11 cellular contexts compared by ENCODE assay signal in the genomic region with DNA sequence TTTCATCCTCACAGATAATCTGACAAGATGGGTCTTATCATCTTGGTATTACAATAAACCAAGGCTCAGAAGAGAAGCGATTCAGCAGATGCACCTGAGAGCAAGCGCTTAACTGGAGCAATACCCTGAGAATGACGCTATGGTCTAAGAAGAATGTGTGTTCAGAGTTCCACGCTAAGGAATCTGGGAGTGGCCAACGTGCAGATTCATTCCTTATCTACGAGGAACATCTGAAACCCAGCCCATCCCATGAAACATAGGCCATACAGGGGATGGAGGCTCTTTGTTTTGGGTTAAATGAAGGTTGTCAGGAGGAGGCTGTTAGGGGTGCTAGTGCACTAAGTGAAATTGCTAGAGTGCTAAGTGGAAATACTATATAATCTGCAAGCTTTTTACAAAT. TPM values are rescaled to one million over a fixed set of nuclear protein-coding genes. Genes with fewer than 3 reads are reported as not detected.
DNase-seq lines count a peak whose midpoint lies in the region; ATAC-seq and TF ChIP-seq lines count a peak whose summit lies in the region.
"Had no signal": no experiment of that assay in that cellular context is flagged by ENCODE, and none has a peak within 500 bp of the region (broad histone marks: within the 10 kb centered on the region; RNA-seq: fewer than 3 reads in every experiment).

No MANE protein-coding gene starts in this region.

- TF ChIP-seq CTCF in activated B cell treated with CpG ODN at 0.5 μM for 24 hours (IDR thresholded peaks at IDR 0.05) (no peak), heart left ventricle (IDR thresholded peaks at IDR 0.05) (no peak)

- WGBS in heart left ventricle, 4 donors = 45 to 56% (median 50%) methylated on average over 6 of the region's 6 CpGs

- H3K4me3 Mint-ChIP-seq in CD4-positive, alpha-beta memory T cell = peak overlapping the region in 2 of 8 donors; percentile 23 to 86
- no peak overlapping the region for H3K4me3 Mint-ChIP-seq in activated B cell treated with CpG ODN at 0.5 μM for 24 hours
- H3K4me3 Mint-ChIP-seq: activated naive CD4-positive, alpha-beta T cell treated with anti-CD3 and anti-CD28 coated beads for 36 hours; stimulated activated effector memory CD8-positive, alpha-beta T cell treated with anti-CD3 and anti-CD28 coated beads, Interleukin-12 subunit alpha, Interleukin-12 subunit beta, amount 100 ng/mL, for 72 hours had no signal

- H3K4me3 ChIP-seq in CD4-positive, alpha-beta memory T cell (ENCODE audit: low read length in 2 of 2) = no peak overlapping the region
- no peak overlapping the region for H3K4me3 ChIP-seq in heart left ventricle
- H3K4me3 ChIP-seq: pancreas had no signal

- no peaks in the 10 kb centered on the region for H3K27me3 ChIP-seq in CD4-positive, alpha-beta memory T cell (ENCODE audit: insufficient read depth, low read length)
- H3K27me3 ChIP-seq in heart left ventricle = no peaks in the 10 kb centered on the region
- H3K27me3 ChIP-seq: pancreas had no signal

- peaks cover 0 to 6% (median 0%) of the 10 kb centered on the region in 8 donors for H3K9me3 Mint-ChIP-seq in CD4-positive, alpha-beta memory T cell
- no peaks in the 10 kb centered on the region for H3K9me3 Mint-ChIP-seq in activated B cell treated with CpG ODN at 0.5 μM for 24 hours
- H3K9me3 Mint-ChIP-seq: stimulated activated effector memory CD8-positive, alpha-beta T cell treated with anti-CD3 and anti-CD28 coated beads, Interleukin-12 subunit alpha, Interleukin-12 subunit beta, amount 100 ng/mL, for 72 hours had no signal

- H3K4me1 Mint-ChIP-seq in CD4-positive, alpha-beta memory T cell = peaks cover 52 to 81% (median 64%) of the 10 kb centered on the region in 4 donors
- H3K4me1 Mint-ChIP-seq in activated B cell treated with CpG ODN at 0.5 μM for 24 hours = peaks cover 56% of the 10 kb centered on the region

- H3K36me3 Mint-ChIP-seq in CD4-positive, alpha-beta memory T cell = peaks cover 0 to 1% of the 10 kb centered on the region in 2 donors
- no peaks in the 10 kb centered on the region for H3K36me3 Mint-ChIP-seq in activated B cell treated with CpG ODN at 0.5 μM for 24 hours (ENCODE audit: low read depth)

- H3K27ac Mint-ChIP-seq in CD4-positive, alpha-beta memory T cell = peak overlapping the region in 6 of 7 donors; percentile 86 to 99 (median 98)
- peak overlapping the region; percentile 76 for H3K27ac Mint-ChIP-seq in activated B cell treated with CpG ODN at 0.5 μM for 24 hours

- POLR2A ChIA-PET in CD4-positive, alpha-beta memory T cell (lab: Charles Lee; ENCODE audit: partially characterized antibody) = interaction anchor here (1.0 to 5.0 kb wide), 9 partner anchors 9 to 197 kb away, joined by 3 to 50 read pairs (median 7); a partner anchor contains a TSS
- POLR2A ChIA-PET in activated B cell treated with CpG ODN at 0.5 μM for 24 hours (lab: Charles Lee) = interaction anchor here (0.6 to 0.9 kb wide), 2 partner anchors 62 to 138 kb away, joined by 3 to 7 read pairs; no protein-coding TSS in a partner anchor

- no peak for ATAC-seq in activated B cell treated with CpG ODN at 0.5 μM for 24 hours (ENCODE audit: low read depth)
- no peak for ATAC-seq in heart left ventricle
- ATAC-seq in GM18517 (IDR thresholded peaks at IDR 0.05; ENCODE audit: unreplicated experiment) = no peak
- ATAC-seq: pancreas had no signal

- peaks cover 68% of the 10 kb centered on the region for H3K4me1 ChIP-seq in CD4-positive, alpha-beta memory T cell (ENCODE audit: insufficient read depth, low read length)
- peaks cover 0 to 19% (median 0%) of the 10 kb centered on the region in 12 donors for H3K4me1 ChIP-seq in heart left ventricle
- H3K4me1 ChIP-seq: pancreas had no signal

- no peak for DNase-seq in CD4-positive, alpha-beta memory T cell
- DNase-seq in HS-27A (ENCODE audit: low read depth) (peak; percentile 33), activated B cell treated with CpG ODN at 0.5 μM for 24 hours (no peak), kidney glomerular epithelial cell (lab: John Stamatoyannopoulos, UW) (peak; percentile 5), heart left ventricle (no peak), middle frontal gyrus (ENCODE audit: extremely low spot score, low spot score) (no peak), GF-D8 (lab: John Stamatoyannopoulos, UW) (no peak)
- DNase-seq: pancreas had no signal

- intact Hi-C loops in CD4-positive, alpha-beta memory T cell (cut with micrococcal nuclease) = loop anchor here (1.0 kb wide), 3 partner anchors 19 to 61 kb away; no protein-coding TSS in a partner anchor
- intact Hi-C loops in activated B cell treated with CpG ODN at 0.5 μM for 24 hours (cut with micrococcal nuclease) = no loop called here
- intact Hi-C loops in heart left ventricle (cut with DNase I) = loop anchor here in 3 of 10 donors (5.0 to 10.0 kb wide), 3 partner anchors 190 to 283 kb away; no protein-coding TSS in a partner anchor

- H3K9me3 ChIP-seq in CD4-positive, alpha-beta memory T cell (ENCODE audit: control insufficient read depth in 1 of 2, low read length in 2 of 2) = no peaks in the 10 kb centered on the region
- H3K9me3 ChIP-seq in heart left ventricle = peaks cover 0 to 9% (median 0%) of the 10 kb centered on the region in 12 donors
- H3K9me3 ChIP-seq: pancreas had no signal

- H3K27me3 Mint-ChIP-seq in CD4-positive, alpha-beta memory T cell = no peaks in the 10 kb centered on the region
- H3K27me3 Mint-ChIP-seq in activated B cell treated with CpG ODN at 0.5 μM for 24 hours = no peaks in the 10 kb centered on the region

- H3K36me3 ChIP-seq in CD4-positive, alpha-beta memory T cell (ENCODE audit: insufficient read depth, low read length) = no peaks in the 10 kb centered on the region
- no peaks in the 10 kb centered on the region for H3K36me3 ChIP-seq in heart left ventricle
- H3K36me3 ChIP-seq: pancreas had no signal

- H3K27ac ChIP-seq in CD4-positive, alpha-beta memory T cell (ENCODE audit: low read depth, low read length) = no peak overlapping the region
- no peak overlapping the region for H3K27ac ChIP-seq in heart left ventricle
- H3K27ac ChIP-seq: pancreas had no signal

- CTCF ChIA-PET in CD4-positive, alpha-beta memory T cell (lab: Charles Lee; ENCODE audit: partially characterized antibody) = interaction anchor here (1.0 to 23.4 kb wide), 11 partner anchors 11 to 270 kb away, joined by 3 to 415 read pairs (median 5); no protein-coding TSS in a partner anchor
- CTCF ChIA-PET in activated B cell treated with CpG ODN at 0.5 μM for 24 hours (lab: Charles Lee) = interaction anchor here (1.2 to 1.5 kb wide), 3 partner anchors 60 to 181 kb away, joined by 3 to 10 read pairs (median 5); no protein-coding TSS in a partner anchor

- TF ChIP-seq POLR2A in heart left ventricle (IDR thresholded peaks at IDR 0.05) = no peak

RNA-seq across cellular contexts. Expression of a gene that starts 28.5 kb away (rescaled TPM):
- total RNA-seq in CD4-positive, alpha-beta memory T cell = 10 to 100 TPM; 28.6 to 31.0 TPM
- 1 to 10 TPM; 4.8 to 8.1 TPM for polyA plus RNA-seq in CD4-positive, alpha-beta memory T cell
- total RNA-seq in activated B cell treated with CpG ODN at 0.5 μM for 24 hours (13.4 and 17.9 TPM in 2 replicates), heart left ventricle (1 to 10 TPM; 2.0 to 8.4 (median 3.5) TPM)
- polyA plus RNA-seq in heart left ventricle = 1 to 10 TPM; 1.4 to 3.9 TPM

Comparison
In these comparisons a context has a peak if more than half of its experiments do, and no peak if none do; other contexts are left out.
1. DNase-seq: peak in HS-27A (single experiment) and kidney glomerular epithelial cell (single experiment); none in CD4-positive, alpha-beta memory T cell (0 of 5), activated B cell treated with CpG ODN at 0.5 μM for 24 hours (single experiment), heart left ventricle (0 of 5), middle frontal gyrus (single experiment) and GF-D8 (single experiment).